18 cellular contexts compared by ENCODE assay signal in the genomic region with DNA sequence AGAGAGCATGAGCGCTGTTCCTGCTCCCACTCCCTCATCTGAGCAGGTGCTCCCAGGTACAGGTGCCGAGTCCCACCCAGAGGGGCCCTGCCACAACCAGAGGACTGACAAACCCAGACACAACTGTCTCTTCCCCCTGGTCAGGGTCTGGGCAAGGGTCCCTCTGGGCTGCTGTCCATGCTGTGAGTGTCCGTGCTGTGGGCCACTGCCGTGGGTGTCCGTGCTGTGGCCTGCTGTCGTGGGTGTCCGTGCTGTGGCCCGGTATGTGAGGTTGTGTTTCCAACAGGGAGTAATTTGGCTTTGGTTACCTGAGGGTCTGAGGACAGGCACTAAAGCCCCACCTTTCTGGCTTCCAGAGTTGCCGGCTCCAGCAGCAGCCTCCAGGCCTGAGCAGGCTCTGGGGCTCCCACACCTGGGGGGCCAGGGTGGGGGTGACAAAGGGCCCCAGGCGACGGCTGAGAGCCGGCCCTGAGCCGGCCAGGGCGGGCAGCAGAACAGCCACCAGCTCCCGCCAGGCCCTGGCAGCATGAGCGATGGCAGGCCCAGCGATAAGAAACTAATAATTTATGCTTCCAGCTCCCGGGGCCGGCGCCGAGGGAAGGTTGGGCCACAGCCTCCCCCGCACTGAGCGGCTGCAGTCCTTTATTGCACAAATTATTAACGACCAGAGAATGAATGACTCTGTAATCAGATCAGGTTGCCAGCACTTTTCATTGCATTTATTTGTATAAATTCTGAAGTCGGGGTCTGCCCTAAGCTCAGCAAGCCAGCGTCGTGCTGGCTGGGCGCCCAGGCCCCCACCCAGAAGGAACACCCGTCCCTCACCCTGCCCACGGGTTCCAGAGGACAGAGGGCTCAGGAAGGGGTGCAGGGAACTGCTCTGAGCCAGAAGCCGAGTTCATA. TPM values are rescaled to one million over a fixed set of nuclear protein-coding genes. Genes with fewer than 3 reads are reported as not detected.
DNase-seq lines count a peak whose midpoint lies in the region; ATAC-seq and TF ChIP-seq lines count a peak whose summit lies in the region.
"Had no signal": no experiment of that assay in that cellular context is flagged by ENCODE, and none has a peak within 500 bp of the region (broad histone marks: within the 10 kb centered on the region; RNA-seq: fewer than 3 reads in every experiment).

No MANE protein-coding gene starts in this region.

- no peak for TF ChIP-seq CTCF in natural killer cell (IDR thresholded peaks at IDR 0.05)
- no peak for TF ChIP-seq CTCF in VCaP (conservative IDR thresholded peaks at IDR 0.05)
- TF ChIP-seq CTCF in lower lobe of right lung (IDR thresholded peaks at IDR 0.05), result no peak

- H3K4me3 Mint-ChIP-seq in natural killer cell treated with Interleukin-12 subunit alpha and Interleukin-12 subunit beta and Interleukin-15 and Interleukin-18, amount 100 ng/mL, for 72 hours, result no peak overlapping the region
- H3K4me3 Mint-ChIP-seq in natural killer cell, result no peak overlapping the region
- no peak overlapping the region for H3K4me3 Mint-ChIP-seq in T-helper 2 cell treated with Interferon-gamma antibody and Interleukin-4, amounts not matched to agents 5 μg/mL and 100 μg/mL, for 36 hours
- H3K4me3 Mint-ChIP-seq: CD4-positive, CD25-positive, alpha-beta regulatory T cell; stimulated activated naive CD8-positive, alpha-beta T cell treated with anti-CD3 and anti-CD28 coated beads, Interleukin-15, Interleukin-2, amounts not matched to agents 100 ng/mL and 50 ng/mL, for 24 hours had no signal

- WGBS in aorta, 2 donors, result 9 to 16% methylated on average over 31 of the region's 31 CpGs

- H3K36me3 ChIP-seq in lower lobe of right lung (no peaks in the 10 kb centered on the region), aorta (ENCODE audit: control insufficient read depth in 1 of 2, insufficient read depth in 2 of 2, low read length in 1 of 2) (no peaks in the 10 kb centered on the region)

- intact Hi-C loops in natural killer cell (cut with micrococcal nuclease) (no loop called here), lower lobe of right lung (cut with DNase I) (no loop called here), aorta (cut with DNase I) (no loop called here)

- no peak overlapping the region for H3K27ac Mint-ChIP-seq in natural killer cell treated with Interleukin-12 subunit alpha and Interleukin-12 subunit beta and Interleukin-15 and Interleukin-18, amount 100 ng/mL, for 72 hours
- no peak overlapping the region for H3K27ac Mint-ChIP-seq in natural killer cell
- no peak overlapping the region for H3K27ac Mint-ChIP-seq in T-helper 2 cell treated with Interferon-gamma antibody and Interleukin-4, amounts not matched to agents 5 μg/mL and 100 μg/mL, for 36 hours
- H3K27ac Mint-ChIP-seq: CD4-positive, CD25-positive, alpha-beta regulatory T cell; stimulated activated naive CD8-positive, alpha-beta T cell treated with anti-CD3 and anti-CD28 coated beads, Interleukin-15, Interleukin-2, amounts not matched to agents 100 ng/mL and 50 ng/mL, for 24 hours had no signal

- peaks cover 15% of the 10 kb centered on the region for H3K4me1 ChIP-seq in lower lobe of right lung
- no peaks in the 10 kb centered on the region for H3K4me1 ChIP-seq in aorta (ENCODE audit: control insufficient read depth in 1 of 2, insufficient read depth in 2 of 2, low read length in 2 of 2)

- peak; percentile 58 for DNase-seq in natural killer cell treated with Interleukin-12 subunit alpha and Interleukin-12 subunit beta and Interleukin-15 and Interleukin-18, amount 100 ng/mL, for 72 hours (ENCODE audit: low spot score)
- DNase-seq in natural killer cell (no peak), lower lobe of right lung (peak; percentile 31), aorta (peak; percentile 55 to 81), hippocampal formation (lab: John Stamatoyannopoulos, UW) (no peak), NOMO-1 (lab: John Stamatoyannopoulos, UW; ENCODE audit: unreplicated experiment in 2 of 2) (no peak)
- DNase-seq in T-helper 2 cell treated with Interferon-gamma antibody and Interleukin-4, amounts not matched to agents 5 μg/mL and 100 μg/mL, for 36 hours (ENCODE audit: low spot score), result no peak
- DNase-seq: CD4-positive, CD25-positive, alpha-beta regulatory T cell; GF-D8; MM.1S; stimulated activated CD4-positive, alpha-beta T cell treated with anti-CD3 and anti-CD28 coated beads, Interleukin-4, amount 100 ng/mL, for 1 hour had no signal

- no peaks in the 10 kb centered on the region for H3K36me3 Mint-ChIP-seq in natural killer cell treated with Interleukin-12 subunit alpha and Interleukin-12 subunit beta and Interleukin-15 and Interleukin-18, amount 100 ng/mL, for 72 hours
- no peaks in the 10 kb centered on the region for H3K36me3 Mint-ChIP-seq in natural killer cell
- H3K36me3 Mint-ChIP-seq in T-helper 2 cell treated with Interferon-gamma antibody and Interleukin-4, amounts not matched to agents 5 μg/mL and 100 μg/mL, for 36 hours (ENCODE audit: low read depth), result no peaks in the 10 kb centered on the region
- H3K36me3 Mint-ChIP-seq: CD4-positive, CD25-positive, alpha-beta regulatory T cell had no signal

- H3K27me3 Mint-ChIP-seq in natural killer cell treated with Interleukin-12 subunit alpha and Interleukin-12 subunit beta and Interleukin-15 and Interleukin-18, amount 100 ng/mL, for 72 hours, result peaks cover 11 to 28% of the 10 kb centered on the region in 2 donors
- peaks cover 14 to 28% of the 10 kb centered on the region in 2 donors for H3K27me3 Mint-ChIP-seq in natural killer cell (ENCODE audit: low read depth in 2 of 2)
- H3K27me3 Mint-ChIP-seq in T-helper 2 cell treated with Interferon-gamma antibody and Interleukin-4, amounts not matched to agents 5 μg/mL and 100 μg/mL, for 36 hours (ENCODE audit: low read depth), result peaks cover 26% of the 10 kb centered on the region

- H3K27me3 ChIP-seq in lower lobe of right lung (ENCODE audit: low read depth) (peaks cover 99% of the 10 kb centered on the region), aorta (ENCODE audit: control insufficient read depth in 1 of 2, insufficient read depth in 2 of 2, low read length in 1 of 2) (no peaks in the 10 kb centered on the region)

- H3K27ac ChIP-seq in VCaP (peak overlapping the region; percentile 99), lower lobe of right lung (no peak overlapping the region), aorta (ENCODE audit: low read depth in 1 of 2, low read length in 2 of 2) (no peak overlapping the region)
- H3K27ac ChIP-seq: heart right ventricle, parathyroid adenoma had no signal

- no peaks in the 10 kb centered on the region for H3K9me3 Mint-ChIP-seq in natural killer cell treated with Interleukin-12 subunit alpha and Interleukin-12 subunit beta and Interleukin-15 and Interleukin-18, amount 100 ng/mL, for 72 hours
- H3K9me3 Mint-ChIP-seq in natural killer cell, result no peaks in the 10 kb centered on the region
- no peaks in the 10 kb centered on the region for H3K9me3 Mint-ChIP-seq in T-helper 2 cell treated with Interferon-gamma antibody and Interleukin-4, amounts not matched to agents 5 μg/mL and 100 μg/mL, for 36 hours
- H3K9me3 Mint-ChIP-seq: CD4-positive, CD25-positive, alpha-beta regulatory T cell; stimulated activated naive CD8-positive, alpha-beta T cell treated with anti-CD3 and anti-CD28 coated beads, Interleukin-15, Interleukin-2, amounts not matched to agents 100 ng/mL and 50 ng/mL, for 24 hours had no signal

- H3K4me3 ChIP-seq in lower lobe of right lung (no peak overlapping the region), aorta (ENCODE audit: low read length in 2 of 2) (no peak overlapping the region)
- H3K4me3 ChIP-seq: heart right ventricle, lung had no signal

- peaks cover 3 to 9% of the 10 kb centered on the region in 2 donors for H3K4me1 Mint-ChIP-seq in natural killer cell treated with Interleukin-12 subunit alpha and Interleukin-12 subunit beta and Interleukin-15 and Interleukin-18, amount 100 ng/mL, for 72 hours (ENCODE audit: low read depth in 2 of 2)
- H3K4me1 Mint-ChIP-seq in natural killer cell, result peaks cover 0 to 7% of the 10 kb centered on the region in 2 donors
- H3K4me1 Mint-ChIP-seq in T-helper 2 cell treated with Interferon-gamma antibody and Interleukin-4, amounts not matched to agents 5 μg/mL and 100 μg/mL, for 36 hours (ENCODE audit: low read depth), result no peaks in the 10 kb centered on the region

- no peak for ATAC-seq in natural killer cell treated with Interleukin-12 subunit alpha and Interleukin-12 subunit beta and Interleukin-15 and Interleukin-18, amount 100 ng/mL, for 72 hours
- no peak for ATAC-seq in natural killer cell
- ATAC-seq in lower lobe of right lung, result no peak
- no peak for ATAC-seq in aorta (ENCODE audit: low FRiP score)
- ATAC-seq: heart right ventricle had no signal

- H3K9me3 ChIP-seq in lower lobe of right lung, result no peaks in the 10 kb centered on the region
- no peaks in the 10 kb centered on the region for H3K9me3 ChIP-seq in aorta (ENCODE audit: control insufficient read depth, low read length)
- H3K9me3 ChIP-seq: heart right ventricle had no signal

RNA-seq across cellular contexts. Expression of gene SAMD11, which starts 7.3 kb away (rescaled TPM):
- total RNA-seq in natural killer cell treated with Interleukin-12 subunit alpha and Interleukin-12 subunit beta and Interleukin-15 and Interleukin-18, amount 100 ng/mL, for 72 hours, result not detected
- total RNA-seq in natural killer cell, result not detected
- total RNA-seq in lower lobe of right lung, result 2.2 TPM
- total RNA-seq in aorta, result 10 to 100 TPM; 30.1 to 44.3 TPM
- polyA plus RNA-seq in aorta, result 1 to 10 TPM; 2.6 to 7.2 TPM
- total RNA-seq: CD4-positive, CD25-positive, alpha-beta regulatory T cell; endothelial cell of umbilical vein; SK-MEL-5 had no signal
- polyA plus RNA-seq: endothelial cell of umbilical vein had no signal

RNA-seq across cellular contexts. Expression of gene NOC2L, which starts 42.6 kb away (rescaled TPM):
- total RNA-seq in natural killer cell treated with Interleukin-12 subunit alpha and Interleukin-12 subunit beta and Interleukin-15 and Interleukin-18, amount 100 ng/mL, for 72 hours, result 100 to 1,000 TPM; 113 to 143 TPM
- total RNA-seq in natural killer cell (10 to 100 TPM; 61.4 to 66.0 (median 61.8) TPM), lower lobe of right lung (46.5 TPM), aorta (10 to 100 TPM; 35.8 to 41.4 TPM)
- 10 to 100 TPM; 17.3 to 55.5 TPM for polyA plus RNA-seq in aorta

RNA-seq across cellular contexts. Expression of gene KLHL17, which starts 44.0 kb away (rescaled TPM):
- 10 to 100 TPM; 19.0 to 27.9 TPM for total RNA-seq in natural killer cell treated with Interleukin-12 subunit alpha and Interleukin-12 subunit beta and Interleukin-15 and Interleukin-18, amount 100 ng/mL, for 72 hours
- total RNA-seq in natural killer cell, result 10 to 100 TPM; 17.8 to 33.5 (median 22.4) TPM
- total RNA-seq in lower lobe of right lung, result 17.0 TPM
- 10 to 100 TPM; 10.0 to 19.9 TPM for total RNA-seq in aorta
- polyA plus RNA-seq in aorta, result 10 to 100 TPM in 1 of 2 donors, 1 to 10 TPM in 1; 2.8 to 40.5 TPM

RNA-seq across cellular contexts. Expression of gene PLEKHN1, which starts 49.9 kb away (rescaled TPM):
- total RNA-seq in natural killer cell treated with Interleukin-12 subunit alpha and Interleukin-12 subunit beta and Interleukin-15 and Interleukin-18, amount 100 ng/mL, for 72 hours, result 1 to 10 TPM; 1.4 TPM
- total RNA-seq in natural killer cell, result 1 to 10 TPM; 1.3 to 1.9 (median 1.3) TPM
- total RNA-seq in lower lobe of right lung, result 1.2 TPM
- total RNA-seq in aorta, result 1 to 10 TPM in 1 of 2 donors, under 1 TPM in 1; 0.52 to 1.2 TPM
- polyA plus RNA-seq in aorta, result under 1 TPM; 0.13 to 0.61 TPM

Comparison
In these comparisons a context has a peak if more than half of its experiments do, and no peak if none do; other contexts are left out.
1. DNase-seq: peak in natural killer cell treated with Interleukin-12 subunit alpha and Interleukin-12 subunit beta and Interleukin-15 and Interleukin-18, amount 100 ng/mL, for 72 hours (single experiment), lower lobe of right lung (single experiment) and aorta (2 of 2); none in natural killer cell (single experiment), hippocampal formation (0 of 2), T-helper 2 cell treated with Interferon-gamma antibody and Interleukin-4, amounts not matched to agents 5 μg/mL and 100 μg/mL, for 36 hours (single experiment) and NOMO-1 (0 of 2).